In the genomic region with DNA sequence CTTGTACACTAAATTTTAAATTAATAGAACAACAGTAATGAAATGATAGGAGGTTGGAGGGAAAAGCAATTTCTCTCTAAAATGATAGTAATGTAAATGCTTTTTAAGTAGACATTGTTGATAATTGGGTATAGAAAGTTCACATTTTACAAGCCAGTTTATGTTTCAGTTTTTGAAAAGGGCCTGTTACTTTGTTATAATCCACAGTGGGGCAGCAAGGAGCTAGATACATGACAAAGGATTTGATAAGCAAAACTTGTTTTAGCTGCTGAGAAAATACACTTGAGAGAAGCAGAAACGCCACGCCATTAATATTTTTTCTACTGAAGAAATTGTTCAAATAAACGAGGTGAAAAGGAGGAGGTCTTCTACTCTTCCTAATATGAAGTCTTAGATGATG, we compare ENCODE assay signal across 8 cellular contexts. TPM values are rescaled to one million over a fixed set of nuclear protein-coding genes. Genes with fewer than 3 reads are reported as not detected.
DNase-seq lines count a peak whose midpoint lies in the region; ATAC-seq, FAIRE-seq and TF ChIP-seq lines count a peak whose summit lies in the region.

No MANE protein-coding gene starts in this region.

- no peaks in the 10 kb centered on the region for H3K4me1 ChIP-seq in H1 (replicated peaks in 1 of 4; ENCODE audit: control insufficient read depth in 3 of 4, insufficient read depth in 4 of 4, low read length in 3 of 4)

- no peak overlapping the region for H3K18ac ChIP-seq in H1 (ENCODE audit: extremely low read depth, low read length)

- H3K14ac ChIP-seq in H1 (ENCODE audit: insufficient read length): no peak overlapping the region

- TF ChIP-seq POLR2A in H1 (IDR thresholded peaks at IDR 0.05; ENCODE audit: control extremely low read depth in 1 of 2, low read depth in 2 of 2, low read length in 2 of 2): no peak

- H3K23ac ChIP-seq in H1 (ENCODE audit: insufficient read length): no peak overlapping the region

- no peaks in the 10 kb centered on the region for H3K23me2 ChIP-seq in H1 (ENCODE audit: low read depth, low read length)

- no peak overlapping the region for H2BK120ac ChIP-seq in H1 (replicated peaks; ENCODE audit: low read depth, low read length)

- no peak overlapping the region for H3K27ac Mint-ChIP-seq in activated naive CD4-positive, alpha-beta T cell treated with anti-CD3 and anti-CD28 coated beads, Interleukin-2, amount 50 U/mL, for 72 hours

- no peaks in the 10 kb centered on the region for H3K27me3 ChIP-seq in H1 (replicated peaks in 1 of 4; ENCODE audit: control insufficient read depth in 3 of 4, extremely low read depth in 1 of 4, insufficient read depth in 3 of 4, low read length in 3 of 4)

- no peak overlapping the region for H2BK15ac ChIP-seq in H1 (ENCODE audit: low read length)

- peak; percentile 15 for DNase-seq in DMS53 (lab: John Stamatoyannopoulos, UW)
- DNase-seq in DMS53 treated with DMSO at 0.1 percent for 48 hours (lab: John Stamatoyannopoulos, UW; ENCODE audit: unreplicated experiment): no peak
- DNase-seq in NCI-H2227 treated with DMSO at 0.1 percent for 48 hours (lab: John Stamatoyannopoulos, UW): peak; percentile 2
- DNase-seq in H1 (ENCODE audit: low read depth in 1 of 2, low spot score in 2 of 2): no peak
- DNase-seq in pons (ENCODE audit: low spot score): peak; percentile 72
- no peak for DNase-seq in activated naive CD4-positive, alpha-beta T cell treated with anti-CD3 and anti-CD28 coated beads, Interleukin-2, amount 50 U/mL, for 72 hours (ENCODE audit: low spot score in 2 of 2)
- DNase-seq in NCI-H82 (lab: John Stamatoyannopoulos, UW): no peak

- POLR2A ChIA-PET in H1 (lab: Charles Lee; ENCODE audit: partially characterized antibody): interaction anchor here (1.6 kb wide), 1 partner anchor 10 kb away, joined by 3 read pairs; no protein-coding TSS in a partner anchor

- H3K27ac ChIP-seq in H1 (ENCODE audit: low read depth, low read length): no peak overlapping the region

- TF ChIP-seq CTCF in H1 (IDR thresholded peaks at IDR 0.05; ENCODE audit: control extremely low read depth in 1 of 3, insufficient read depth in 1 of 3, low read depth in 1 of 3, low read length in 3 of 3): peak in 1 of 3 experiments; percentile 14; a peak in 2 of 4 replicates

- no peak overlapping the region for H2BK5ac ChIP-seq in H1 (ENCODE audit: low read depth, low read length)

- no peaks in the 10 kb centered on the region for H3K79me2 ChIP-seq in H1 (ENCODE audit: control insufficient read depth in 1 of 2, insufficient read depth in 2 of 2, low read length in 2 of 2)

- H4K5ac ChIP-seq in H1 (ENCODE audit: insufficient read length, low read depth, low read length): no peak overlapping the region

- H3K36me3 ChIP-seq in H1 (ENCODE audit: control insufficient read depth in 2 of 4, insufficient read depth in 4 of 4, low read length in 3 of 4): peaks cover 2 to 72% (median 20%) of the 10 kb centered on the region in 4 experiments; a peak in 6 of 8 replicates

- no peak overlapping the region for H3K4ac ChIP-seq in H1 (replicated peaks; ENCODE audit: insufficient read length, low read depth, low read length)

- no peaks in the 10 kb centered on the region for H4K20me1 ChIP-seq in H1 (replicated peaks in 1 of 2; ENCODE audit: control insufficient read depth in 1 of 2, insufficient read depth in 2 of 2, low read length in 2 of 2)

- CTCF ChIA-PET in H1 (lab: Charles Lee; ENCODE audit: partially characterized antibody): interaction anchor here (1.4 to 1.8 kb wide), 3 partner anchors 54 to 229 kb away, joined by 3 to 4 read pairs (median 4); no protein-coding TSS in a partner anchor

- no peak overlapping the region for H4K8ac ChIP-seq in H1 (ENCODE audit: extremely low read depth, insufficient read depth, low read length)

- FAIRE-seq in H1 (lab: Jason Lieb, UNC): no peak

- H2BK12ac ChIP-seq in H1 (ENCODE audit: low read depth, low read length): no peak overlapping the region

- H4K91ac ChIP-seq in H1 (replicated peaks; ENCODE audit: insufficient read length, low read length): no peak overlapping the region

- no peak overlapping the region for H3K4me3 ChIP-seq in H1 (ENCODE audit: extremely low read depth in 1 of 4, insufficient read depth in 2 of 4, low read depth in 3 of 4, low read length in 4 of 4)

- 78% methylated on average over 3 of the region's 3 CpGs; no CpG with 5 or more reads in 1 of the 2 experiments for WGBS in H1 (ENCODE audit: extremely low coverage in 1 of 2, insufficient coverage in 1 of 2, insufficient read length in 1 of 2, insufficient replicate concordance in 2 of 2, low coverage in 1 of 2, low lambda C conversion rate in 2 of 2, missing lambda C conversion rate in 1 of 2), 2 experiments

- no peaks in the 10 kb centered on the region for H3K9me3 ChIP-seq in H1 (ENCODE audit: insufficient read depth in 2 of 2, low read depth in 1 of 2, low read length in 1 of 2)

- no peak overlapping the region for H2AFZ ChIP-seq in H1 (ENCODE audit: low read length)

- H3K4me2 ChIP-seq in H1 (ENCODE audit: insufficient read depth in 1 of 2, low read depth in 2 of 2, low read length in 2 of 2): no peak overlapping the region

- H2BK20ac ChIP-seq in H1 (ENCODE audit: low read length): no peak overlapping the region

- peak; percentile 15 to 31; a peak in 3 of 4 replicates for TF ChIP-seq RAD21 in H1 (IDR thresholded peaks at IDR 0.05 in 1 of 2, conservative IDR thresholded peaks at IDR 0.05 in 1 of 2; ENCODE audit: low read depth in 2 of 2, low read length in 2 of 2)

- no peak overlapping the region for H3K56ac ChIP-seq in H1 (replicated peaks; ENCODE audit: insufficient read length, low read depth, low read length)

- H3K9me3 Mint-ChIP-seq in activated naive CD4-positive, alpha-beta T cell treated with anti-CD3 and anti-CD28 coated beads, Interleukin-2, amount 50 U/mL, for 72 hours: no peaks in the 10 kb centered on the region

- no peaks in the 10 kb centered on the region for H3K79me1 ChIP-seq in H1 (ENCODE audit: low read depth, low read length)

- H3K9ac ChIP-seq in H1 (replicated peaks in 1 of 4; ENCODE audit: extremely low read depth in 1 of 4, low read depth in 3 of 4, low read length in 3 of 4): no peak overlapping the region

- H3K36me3 Mint-ChIP-seq in activated naive CD4-positive, alpha-beta T cell treated with anti-CD3 and anti-CD28 coated beads, Interleukin-2, amount 50 U/mL, for 72 hours: peaks cover 22 to 54% of the 10 kb centered on the region in 2 donors

- no peak overlapping the region for H2AK5ac ChIP-seq in H1 (ENCODE audit: low read depth, low read length)

- no peak for TF ChIP-seq EP300 in H1 (IDR thresholded peaks at IDR 0.05; ENCODE audit: borderline replicate concordance in 1 of 2, low read depth in 2 of 2, low read length in 2 of 2)

- ATAC-seq in GM18907 (IDR thresholded peaks at IDR 0.05; ENCODE audit: unreplicated experiment): no peak
- ATAC-seq in activated naive CD4-positive, alpha-beta T cell treated with anti-CD3 and anti-CD28 coated beads, Interleukin-2, amount 50 U/mL, for 72 hours: no peak

TF ChIP-seq in H1, 55 proteins besides CTCF, POLR2A, EP300 and RAD21:
- TF ChIP-seq JUN (IDR thresholded peaks at IDR 0.05; ENCODE audit: low read depth, low read length) (no peak), SIX5 (IDR thresholded peaks at IDR 0.05; ENCODE audit: low read depth, low read length) (no peak), NRF1 (IDR thresholded peaks at IDR 0.05; ENCODE audit: low read depth, low read length) (no peak), SP2 (IDR thresholded peaks at IDR 0.05; ENCODE audit: low read length) (no peak), SIRT6 (IDR thresholded peaks at IDR 0.05; ENCODE audit: low read length) (no peak), SRF (IDR thresholded peaks at IDR 0.05; ENCODE audit: low read depth, low read length) (no peak), SAP30 (IDR thresholded peaks at IDR 0.05; ENCODE audit: insufficient read depth, insufficient replicate concordance, low read length) (no peak), JUND (IDR thresholded peaks at IDR 0.05; ENCODE audit: low read length) (no peak), CBX5 (IDR thresholded peaks at IDR 0.05; ENCODE audit: low read depth, low read length) (no peak), MAFK (IDR thresholded peaks at IDR 0.05; ENCODE audit: low read depth, low read length) (no peak), EZH2 (IDR thresholded peaks at IDR 0.05; ENCODE audit: low read depth, low read length, severe bottlenecking) (no peak)
TF ChIP-seq in H1: peak in this region for 0.

RNA-seq across cellular contexts. Expression of gene SREK1, which starts 30.2 kb away (rescaled TPM):
- 37.0 and 40.4 TPM in 2 replicates for total RNA-seq in H1 (2021; fragmentation: NEBNext Ultra II Directional; extraction: Animal tissue kit (Norgen Biotek cat#: 25700))
- polyA plus RNA-seq in H1 (2011; rRNA removed): 10.6 and 14.7 TPM in 2 replicates
- 15.7 TPM for polyA plus RNA-seq in H1 (2011; cell fraction: cytosol; rRNA removed)
- polyA plus RNA-seq in H1 (2011; cell fraction: nucleus; rRNA removed): 50.7 TPM
- polyA plus RNA-seq in H1 (2012, experiment 1 of 2): 23.6 to 39.8 TPM (median 26.9 TPM) in 4 replicates
- 1.6 TPM for polyA plus RNA-seq in H1 (2012, experiment 2 of 2)
- 41.8 TPM for polyA plus RNA-seq in H1 (2013, experiment 1 of 2)
- 37.6 TPM for polyA plus RNA-seq in H1 (2013, experiment 2 of 2)
- 50.0 and 59.6 TPM in 2 replicates for polyA minus RNA-seq in H1 (2011; rRNA and poly(A)+ RNA removed)
- 32.8 TPM for polyA minus RNA-seq in H1 (2011; cell fraction: cytosol; rRNA and poly(A)+ RNA removed)
- polyA minus RNA-seq in H1 (2011; cell fraction: nucleus; rRNA and poly(A)+ RNA removed): 145 TPM
- 10 to 100 TPM; 76.2 to 80.3 TPM for total RNA-seq in activated naive CD4-positive, alpha-beta T cell treated with anti-CD3 and anti-CD28 coated beads, Interleukin-2, amount 50 U/mL, for 72 hours

Comparison
In these comparisons a context has a peak if more than half of its experiments do, and no peak if none do; other contexts are left out.
1. DNase-seq: peak in DMS53 (single experiment), NCI-H2227 treated with DMSO at 0.1 percent for 48 hours (single experiment) and pons (single experiment); none in DMS53 treated with DMSO at 0.1 percent for 48 hours (single experiment), H1 (0 of 2), activated naive CD4-positive, alpha-beta T cell treated with anti-CD3 and anti-CD28 coated beads, Interleukin-2, amount 50 U/mL, for 72 hours (0 of 2) and NCI-H82 (single experiment).